Comparison of ENCODE assay signal across 1 cellular context in the genomic region with DNA sequence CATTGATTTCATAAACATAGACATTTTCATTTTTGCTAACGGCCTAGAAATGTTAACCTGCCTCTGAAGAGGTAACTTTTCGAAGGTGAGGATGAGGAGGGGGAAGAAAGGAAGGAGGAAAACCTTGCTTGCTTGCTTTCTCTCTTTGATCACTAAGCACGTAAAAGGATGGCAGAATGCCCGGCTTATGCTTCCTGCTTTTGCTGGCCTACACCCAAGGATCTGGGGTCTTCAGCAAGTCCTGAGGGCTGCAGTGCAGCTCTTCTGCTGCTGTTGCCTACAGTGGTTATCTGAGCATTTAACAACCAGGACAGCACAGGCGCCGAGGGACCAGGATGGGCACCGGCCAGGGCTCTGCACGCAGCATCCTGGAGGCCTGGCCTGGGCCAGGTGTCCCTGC.
A peak's percentile ranks its signal among the peaks of the same experiment; 100 is the strongest.
TF ChIP-seq lines count a peak whose summit lies in the region.

No MANE protein-coding gene starts in this region.

TF ChIP-seq in SK-N-SH, 30 proteins besides CTCF, POLR2A, EP300 and RAD21 (continued from another document):
- 0 out of 2 replicates have a peak, but pooled peaks have one; percentile 48 for TF ChIP-seq MXI1 (IDR thresholded peaks at IDR 0.05; ENCODE audit: low read depth, low read length)
- no peak for TF ChIP-seq RFX5 (IDR thresholded peaks at IDR 0.05; ENCODE audit: low read length)
- TF ChIP-seq, protein P1, sequence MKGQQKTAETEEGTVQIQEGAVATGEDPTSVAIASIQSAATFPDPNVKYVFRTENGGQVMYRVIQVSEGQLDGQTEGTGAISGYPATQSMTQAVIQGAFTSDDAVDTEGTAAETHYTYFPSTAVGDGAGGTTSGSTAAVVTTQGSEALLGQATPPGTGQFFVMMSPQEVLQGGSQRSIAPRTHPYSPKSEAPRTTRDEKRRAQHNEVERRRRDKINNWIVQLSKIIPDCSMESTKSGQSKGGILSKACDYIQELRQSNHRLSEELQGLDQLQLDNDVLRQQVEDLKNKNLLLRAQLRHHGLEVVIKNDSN (IDR thresholded peaks at IDR 0.05; ENCODE audit: borderline replicate concordance, low read depth) = no peak
- TF ChIP-seq CHD2 (IDR thresholded peaks at IDR 0.05; ENCODE audit: low read length, partially characterized antibody) = peak; percentile 42
- no peak for TF ChIP-seq SIN3A (IDR thresholded peaks at IDR 0.05; ENCODE audit: borderline replicate concordance, low read depth, low read length)
- TF ChIP-seq EZH2phosphoT487 (IDR thresholded peaks at IDR 0.05; ENCODE audit: borderline replicate concordance, low read depth) = no peak
- peak; percentile 51 for TF ChIP-seq GATA2 (CRISPR knock-in tag; IDR thresholded peaks at IDR 0.05)
- no peak for TF ChIP-seq NRF1 (IDR thresholded peaks at IDR 0.05; ENCODE audit: low read depth, low read length)
- TF ChIP-seq, protein P2, sequence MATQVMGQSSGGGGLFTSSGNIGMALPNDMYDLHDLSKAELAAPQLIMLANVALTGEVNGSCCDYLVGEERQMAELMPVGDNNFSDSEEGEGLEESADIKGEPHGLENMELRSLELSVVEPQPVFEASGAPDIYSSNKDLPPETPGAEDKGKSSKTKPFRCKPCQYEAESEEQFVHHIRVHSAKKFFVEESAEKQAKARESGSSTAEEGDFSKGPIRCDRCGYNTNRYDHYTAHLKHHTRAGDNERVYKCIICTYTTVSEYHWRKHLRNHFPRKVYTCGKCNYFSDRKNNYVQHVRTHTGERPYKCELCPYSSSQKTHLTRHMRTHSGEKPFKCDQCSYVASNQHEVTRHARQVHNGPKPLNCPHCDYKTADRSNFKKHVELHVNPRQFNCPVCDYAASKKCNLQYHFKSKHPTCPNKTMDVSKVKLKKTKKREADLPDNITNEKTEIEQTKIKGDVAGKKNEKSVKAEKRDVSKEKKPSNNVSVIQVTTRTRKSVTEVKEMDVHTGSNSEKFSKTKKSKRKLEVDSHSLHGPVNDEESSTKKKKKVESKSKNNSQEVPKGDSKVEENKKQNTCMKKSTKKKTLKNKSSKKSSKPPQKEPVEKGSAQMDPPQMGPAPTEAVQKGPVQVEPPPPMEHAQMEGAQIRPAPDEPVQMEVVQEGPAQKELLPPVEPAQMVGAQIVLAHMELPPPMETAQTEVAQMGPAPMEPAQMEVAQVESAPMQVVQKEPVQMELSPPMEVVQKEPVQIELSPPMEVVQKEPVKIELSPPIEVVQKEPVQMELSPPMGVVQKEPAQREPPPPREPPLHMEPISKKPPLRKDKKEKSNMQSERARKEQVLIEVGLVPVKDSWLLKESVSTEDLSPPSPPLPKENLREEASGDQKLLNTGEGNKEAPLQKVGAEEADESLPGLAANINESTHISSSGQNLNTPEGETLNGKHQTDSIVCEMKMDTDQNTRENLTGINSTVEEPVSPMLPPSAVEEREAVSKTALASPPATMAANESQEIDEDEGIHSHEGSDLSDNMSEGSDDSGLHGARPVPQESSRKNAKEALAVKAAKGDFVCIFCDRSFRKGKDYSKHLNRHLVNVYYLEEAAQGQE (IDR thresholded peaks at IDR 0.05; ENCODE audit: low read depth, low read length) = no peak
- TF ChIP-seq, protein P3, sequence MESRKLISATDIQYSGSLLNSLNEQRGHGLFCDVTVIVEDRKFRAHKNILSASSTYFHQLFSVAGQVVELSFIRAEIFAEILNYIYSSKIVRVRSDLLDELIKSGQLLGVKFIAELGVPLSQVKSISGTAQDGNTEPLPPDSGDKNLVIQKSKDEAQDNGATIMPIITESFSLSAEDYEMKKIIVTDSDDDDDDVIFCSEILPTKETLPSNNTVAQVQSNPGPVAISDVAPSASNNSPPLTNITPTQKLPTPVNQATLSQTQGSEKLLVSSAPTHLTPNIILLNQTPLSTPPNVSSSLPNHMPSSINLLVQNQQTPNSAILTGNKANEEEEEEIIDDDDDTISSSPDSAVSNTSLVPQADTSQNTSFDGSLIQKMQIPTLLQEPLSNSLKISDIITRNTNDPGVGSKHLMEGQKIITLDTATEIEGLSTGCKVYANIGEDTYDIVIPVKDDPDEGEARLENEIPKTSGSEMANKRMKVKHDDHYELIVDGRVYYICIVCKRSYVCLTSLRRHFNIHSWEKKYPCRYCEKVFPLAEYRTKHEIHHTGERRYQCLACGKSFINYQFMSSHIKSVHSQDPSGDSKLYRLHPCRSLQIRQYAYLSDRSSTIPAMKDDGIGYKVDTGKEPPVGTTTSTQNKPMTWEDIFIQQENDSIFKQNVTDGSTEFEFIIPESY (IDR thresholded peaks at IDR 0.05; ENCODE audit: borderline replicate concordance, low read depth) = no peak
- TF ChIP-seq SMC3 (IDR thresholded peaks at IDR 0.05; ENCODE audit: low read depth, low read length) = no peak
- TF ChIP-seq JUND (IDR thresholded peaks at IDR 0.05) = no peak
- TF ChIP-seq YY1 (IDR thresholded peaks at IDR 0.05; ENCODE audit: low read depth) = no peak
- no peak for TF ChIP-seq RXRA (IDR thresholded peaks at IDR 0.05; ENCODE audit: borderline replicate concordance, low read depth)
- no peak for TF ChIP-seq RCOR1 (IDR thresholded peaks at IDR 0.05; ENCODE audit: low read length)
- TF ChIP-seq FOXJ3 (CRISPR knock-in tag; IDR thresholded peaks at IDR 0.05) = peak; percentile 51; the same call in 1 of the 2 replicates
- TF ChIP-seq, protein P4, sequence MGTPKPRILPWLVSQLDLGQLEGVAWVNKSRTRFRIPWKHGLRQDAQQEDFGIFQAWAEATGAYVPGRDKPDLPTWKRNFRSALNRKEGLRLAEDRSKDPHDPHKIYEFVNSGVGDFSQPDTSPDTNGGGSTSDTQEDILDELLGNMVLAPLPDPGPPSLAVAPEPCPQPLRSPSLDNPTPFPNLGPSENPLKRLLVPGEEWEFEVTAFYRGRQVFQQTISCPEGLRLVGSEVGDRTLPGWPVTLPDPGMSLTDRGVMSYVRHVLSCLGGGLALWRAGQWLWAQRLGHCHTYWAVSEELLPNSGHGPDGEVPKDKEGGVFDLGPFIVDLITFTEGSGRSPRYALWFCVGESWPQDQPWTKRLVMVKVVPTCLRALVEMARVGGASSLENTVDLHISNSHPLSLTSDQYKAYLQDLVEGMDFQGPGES (IDR thresholded peaks at IDR 0.05; ENCODE audit: low read depth, low read length) = no peak
- no peak for TF ChIP-seq NFIC (IDR thresholded peaks at IDR 0.05; ENCODE audit: borderline replicate concordance)
